In genomic region chr11:80872116-80872728, GRCh38 we compare ENCODE assay signal across 23 cellular contexts.
A peak's percentile ranks its signal among the peaks of the same experiment; 100 is the strongest.
DNase-seq lines count a peak whose midpoint lies in the region; ATAC-seq and TF ChIP-seq lines count a peak whose summit lies in the region.
"Had no signal": no experiment of that assay in that cellular context is flagged by ENCODE, and none has a peak within 500 bp of the region (broad histone marks: within the 10 kb centered on the region; RNA-seq: fewer than 3 reads in every experiment).

No MANE protein-coding gene starts in this region.

- POLR2A ChIA-PET in CD4-positive, alpha-beta memory T cell (lab: Charles Lee; ENCODE audit: partially characterized antibody), result no interaction called here

- H3K27me3 Mint-ChIP-seq in CD4-positive, alpha-beta memory T cell, result no peaks in the 10 kb centered on the region
- H3K27me3 Mint-ChIP-seq: B cell had no signal

- CTCF ChIA-PET in CD4-positive, alpha-beta memory T cell (lab: Charles Lee; ENCODE audit: partially characterized antibody), result no interaction called here

- DNase-seq in foreskin keratinocyte, result no peak
- no peak for DNase-seq in CD4-positive, alpha-beta memory T cell
- DNase-seq: ACHN; CD8-positive, alpha-beta T cell; DND-41; GDM1; H9; Karpas-422; MM.1S; NCI-H1105; NCI-H187 treated with DMSO at 0.1 percent for 48 hours; NCI-H2171; NCI-H446 treated with DMSO at 0.1 percent for 48 hours; NCI-H748 treated with DMSO at 0.1 percent for 48 hours; Right ventricle myocardium superior; SK-N-SH had no signal

- H3K27me3 ChIP-seq in foreskin keratinocyte, result no peaks in the 10 kb centered on the region
- no peaks in the 10 kb centered on the region for H3K27me3 ChIP-seq in CD4-positive, alpha-beta memory T cell (ENCODE audit: insufficient read depth, low read length)

- no peaks in the 10 kb centered on the region for H3K36me3 ChIP-seq in CD4-positive, alpha-beta memory T cell (ENCODE audit: insufficient read depth, low read length)

- no peaks in the 10 kb centered on the region for H3K36me3 Mint-ChIP-seq in CD4-positive, alpha-beta memory T cell
- H3K36me3 Mint-ChIP-seq: CD8-positive, alpha-beta T cell had no signal

- peaks cover 0 to 26% (median 8%) of the 10 kb centered on the region in 8 donors for H3K9me3 Mint-ChIP-seq in CD4-positive, alpha-beta memory T cell
- H3K9me3 Mint-ChIP-seq: H9 had no signal

- H3K9me3 ChIP-seq in CD4-positive, alpha-beta memory T cell (ENCODE audit: control insufficient read depth in 1 of 2, low read length in 2 of 2), result no peaks in the 10 kb centered on the region
- H3K9me3 ChIP-seq: SK-N-SH had no signal

- H3K4me1 ChIP-seq in foreskin keratinocyte, result no peaks in the 10 kb centered on the region
- no peaks in the 10 kb centered on the region for H3K4me1 ChIP-seq in CD4-positive, alpha-beta memory T cell (ENCODE audit: insufficient read depth, low read length)

- ATAC-seq in GM19397 (IDR thresholded peaks at IDR 0.05; ENCODE audit: unreplicated experiment) (peak; percentile 59), GM21786 (IDR thresholded peaks at IDR 0.05; ENCODE audit: unreplicated experiment) (peak; percentile 49), HG02973 (IDR thresholded peaks at IDR 0.05; ENCODE audit: unreplicated experiment) (peak; percentile 45), foreskin keratinocyte (peak; percentile 29), HG02981 (IDR thresholded peaks at IDR 0.05; ENCODE audit: unreplicated experiment) (no peak), HG03457 (IDR thresholded peaks at IDR 0.05; ENCODE audit: unreplicated experiment) (no peak)
- ATAC-seq: CD8-positive, alpha-beta T cell had no signal

- no peak overlapping the region for H3K27ac Mint-ChIP-seq in CD4-positive, alpha-beta memory T cell
- H3K27ac Mint-ChIP-seq: B cell; CD8-positive, alpha-beta T cell; H9; T-helper 1 cell treated with Interleukin-12 subunit alpha and Interleukin-12 subunit beta and Interleukin-4 antibody, amounts not matched to agents 30 μg/mL and 1 μg/mL, for 36 hours had no signal

- no peak overlapping the region for H3K4me3 Mint-ChIP-seq in CD4-positive, alpha-beta memory T cell
- H3K4me3 Mint-ChIP-seq: B cell; CD8-positive, alpha-beta T cell; H9; T-helper 1 cell treated with Interleukin-12 subunit alpha and Interleukin-12 subunit beta and Interleukin-4 antibody, amounts not matched to agents 30 μg/mL and 1 μg/mL, for 36 hours had no signal

- H3K4me3 ChIP-seq in CD4-positive, alpha-beta memory T cell (ENCODE audit: low read length in 2 of 2), result no peak overlapping the region

- intact Hi-C loops in CD4-positive, alpha-beta memory T cell (cut with micrococcal nuclease), result no loop called here

- TF ChIP-seq CTCF in foreskin keratinocyte (conservative IDR thresholded peaks at IDR 0.05), result no peak

- H3K27ac ChIP-seq in foreskin keratinocyte, result no peak overlapping the region
- no peak overlapping the region for H3K27ac ChIP-seq in CD4-positive, alpha-beta memory T cell (ENCODE audit: low read depth, low read length)

- no peaks in the 10 kb centered on the region for H3K4me1 Mint-ChIP-seq in CD4-positive, alpha-beta memory T cell
- H3K4me1 Mint-ChIP-seq: B cell, H9 had no signal

Comparison
In these comparisons a context has a peak if more than half of its experiments do, and no peak if none do; other contexts are left out.
1. ATAC-seq: peak in GM19397 (single experiment), GM21786 (single experiment), HG02973 (single experiment) and foreskin keratinocyte (single experiment); none in HG02981 (single experiment) and HG03457 (single experiment).